Comparison of ENCODE assay signal across 10 cellular contexts in genomic region chr2:24785704-24786321, GRCh38. TPM values are rescaled to one million over a fixed set of nuclear protein-coding genes. Genes with fewer than 3 reads are reported as not detected.
DNase-seq lines count a peak whose midpoint lies in the region; ATAC-seq and TF ChIP-seq lines count a peak whose summit lies in the region.
"Had no signal": no experiment of that assay in that cellular context is flagged by ENCODE, and none has a peak within 500 bp of the region (broad histone marks: within the 10 kb centered on the region; RNA-seq: fewer than 3 reads in every experiment).

No MANE protein-coding gene starts in this region.

- H3K4me3 ChIP-seq in neural progenitor cell: no peak overlapping the region

- H2AFZ ChIP-seq in neural progenitor cell (replicated peaks): no peak overlapping the region

- H4K20me1 ChIP-seq in neural progenitor cell (ENCODE audit: low read depth): no peaks in the 10 kb centered on the region

- DNase-seq in NCI-H1436 (lab: John Stamatoyannopoulos, UW) (peak; percentile 71), left lobe of liver (ENCODE audit: low spot score) (no peak), MCF 10A (ENCODE audit: unreplicated experiment) (no peak), anterior cingulate cortex (lab: John Stamatoyannopoulos, UW) (no peak), neural progenitor cell (ENCODE audit: low spot score) (no peak), NCI-H2227 (lab: John Stamatoyannopoulos, UW; ENCODE audit: unreplicated experiment) (no peak)
- DNase-seq: T-helper 2 cell had no signal

- H3K27me3 Mint-ChIP-seq in MCF 10A (ENCODE audit: insufficient read depth, unreplicated experiment): peaks cover 4% of the 10 kb centered on the region
- peaks cover 5% of the 10 kb centered on the region for H3K27me3 Mint-ChIP-seq in neural progenitor cell (ENCODE audit: insufficient read depth, low read depth)

- POLR2A ChIA-PET in MCF 10A (lab: Yijun Ruan, JAX): no interaction called here

- BruUV-seq in MCF 10A (replicated peaks; lab: Mats Ljungman, UMichigan): no TSS peak

- no peaks in the 10 kb centered on the region for H3K79me2 ChIP-seq in neural progenitor cell (ENCODE audit: low read depth)

- intact Hi-C loops in MCF 10A (cut with micrococcal nuclease): no loop called here

- TF ChIP-seq CTCF in MCF 10A (IDR thresholded peaks at IDR 0.05; ENCODE audit: unreplicated experiment) (no peak), neural progenitor cell (IDR thresholded peaks at IDR 0.05) (no peak)

- H3K36me3 Mint-ChIP-seq in MCF 10A (ENCODE audit: insufficient read depth, unreplicated experiment) (peaks cover 10% of the 10 kb centered on the region), neural progenitor cell (no peaks in the 10 kb centered on the region)

- H3K27me3 ChIP-seq in neural progenitor cell: no peaks in the 10 kb centered on the region

- H3K4me1 ChIP-seq in neural progenitor cell: no peaks in the 10 kb centered on the region

- no peak overlapping the region for H3K9ac ChIP-seq in neural progenitor cell

- H3K4me1 Mint-ChIP-seq in MCF 10A (ENCODE audit: insufficient read depth, unreplicated experiment) (no peaks in the 10 kb centered on the region), neural progenitor cell (peaks cover 10% of the 10 kb centered on the region)

- H3K27ac Mint-ChIP-seq in MCF 10A (ENCODE audit: low read depth, unreplicated experiment) (no peak overlapping the region), neural progenitor cell (no peak overlapping the region)

- H3K9me3 Mint-ChIP-seq in MCF 10A (ENCODE audit: unreplicated experiment) (peaks cover 4% of the 10 kb centered on the region), neural progenitor cell (peaks cover 4% of the 10 kb centered on the region)

- ATAC-seq in GM18868 (IDR thresholded peaks at IDR 0.05; ENCODE audit: unreplicated experiment) (peak; percentile 90), HG02642 (IDR thresholded peaks at IDR 0.05; ENCODE audit: poor library complexity, unreplicated experiment) (peak; percentile 74), left lobe of liver (peak; percentile 39)
- ATAC-seq: HCT116 had no signal

- H3K27ac ChIP-seq in neural progenitor cell: no peak overlapping the region

- H3K9me3 ChIP-seq in neural progenitor cell (ENCODE audit: low read depth): no peaks in the 10 kb centered on the region

- H3K36me3 ChIP-seq in neural progenitor cell: no peaks in the 10 kb centered on the region

- CTCF ChIA-PET in MCF 10A (lab: Yijun Ruan, JAX): interaction anchor here (0.6 kb wide), 1 partner anchor 273 kb away, joined by 3 read pairs; no protein-coding TSS in a partner anchor

- no peaks in the 10 kb centered on the region for H3F3A ChIP-seq in neural progenitor cell (ENCODE audit: low read depth)

- no peak overlapping the region for H3K4me2 ChIP-seq in neural progenitor cell

- H3K4me3 Mint-ChIP-seq in MCF 10A (ENCODE audit: unreplicated experiment): no peak overlapping the region
- no peak overlapping the region for H3K4me3 Mint-ChIP-seq in neural progenitor cell

RNA-seq across cellular contexts. Expression of gene PTRHD1, which starts 7.4 kb away (rescaled TPM):
- total RNA-seq in left lobe of liver: 13.4 TPM
- 23.1 and 35.1 TPM in 2 replicates for total RNA-seq in MCF 10A (2022)
- total RNA-seq in neural progenitor cell (ENCODE audit: low replicate concordance): 41.6 and 59.5 TPM in 2 replicates

RNA-seq across cellular contexts. Expression of gene CENPO, which starts 7.4 kb away (rescaled TPM):
- total RNA-seq in left lobe of liver (2.0 TPM), MCF 10A (2022) (10.6 and 14.9 TPM in 2 replicates), neural progenitor cell (ENCODE audit: low replicate concordance) (50.6 and 52.2 TPM in 2 replicates)

Comparison
In these comparisons a context has a peak if more than half of its experiments do, and no peak if none do; other contexts are left out.
1. ATAC-seq: peak in every context shown above with its lines; median percentile 90 in GM18868; 74 in HG02642; 39 in left lobe of liver.